8 cellular contexts compared by ENCODE assay signal in genomic region chr20:35664544-35665206, GRCh38. TPM values are rescaled to one million over a fixed set of nuclear protein-coding genes. Genes with fewer than 3 reads are reported as not detected.
DNase-seq lines count a peak whose midpoint lies in the region; ATAC-seq and TF ChIP-seq lines count a peak whose summit lies in the region.

CPNE1 (minus strand) TSS chr20:35664900; CDS start chr20:35632923, 31,977 bp downstream.
RBM12 (minus strand) TSS chr20:35664900; CDS start chr20:35655322, 9,578 bp downstream.

- H3K4me2 ChIP-seq in Loucy (ENCODE audit: low read depth, low read length, poor library complexity, severe bottlenecking) = peak within 1 kb of the TSS; percentile 98

- H3K4me3 ChIP-seq in Loucy (ENCODE audit: low read length, poor library complexity, severe bottlenecking) (peak within 1 kb of the TSS; percentile 98), RWPE2 (ENCODE audit: severe bottlenecking) (peak within 1 kb of the TSS; percentile 90)

- peak; percentile 94 for DNase-seq in Daoy (ENCODE audit: low read depth)
- DNase-seq in GOT3 (lab: John Stamatoyannopoulos, UW) = peak; percentile 83
- DNase-seq in RWPE2 (ENCODE audit: low spot score) = peak; percentile 99
- DNase-seq in activated T-helper 2 cell treated with anti-CD3 and anti-CD28 coated beads, Interferon-gamma antibody, Interleukin-2, Interleukin-4, amounts not matched to agents 10 μg/mL and 5 μg/mL and 100 μg/mL, durations not matched to agents 14 hours and 24 hours and 36 hours (ENCODE audit: low spot score) = peak; percentile 93
- peak; percentile 93 for DNase-seq in fibroblast of peridontal ligament (ENCODE audit: extremely low read depth)
- peak; percentile 93 for DNase-seq in natural killer cell
- DNase-seq in stimulated activated naive CD4-positive, alpha-beta T cell (lab: John Stamatoyannopoulos, UW) = peak; percentile 89 to 96 (median 90)

- H3K4me1 Mint-ChIP-seq in activated T-helper 2 cell treated with anti-CD3 and anti-CD28 coated beads, Interferon-gamma antibody, Interleukin-2, Interleukin-4, amounts not matched to agents 10 μg/mL and 5 μg/mL and 100 μg/mL, durations not matched to agents 14 hours and 24 hours and 36 hours (ENCODE audit: low read depth) = peaks cover 41% of the 10 kb centered on the region
- peaks cover 55% of the 10 kb centered on the region in 2 donors for H3K4me1 Mint-ChIP-seq in natural killer cell

- H3K9me3 ChIP-seq in Loucy (ENCODE audit: insufficient read depth, low read depth, low read length) (no peaks in the 10 kb centered on the region), RWPE2 (ENCODE audit: severe bottlenecking) (no peaks in the 10 kb centered on the region)

- H3K4me3 Mint-ChIP-seq in activated T-helper 2 cell treated with anti-CD3 and anti-CD28 coated beads, Interferon-gamma antibody, Interleukin-2, Interleukin-4, amounts not matched to agents 10 μg/mL and 5 μg/mL and 100 μg/mL, durations not matched to agents 14 hours and 24 hours and 36 hours (ENCODE audit: low read depth) = peak within 1 kb of the TSS; percentile 95
- H3K4me3 Mint-ChIP-seq in natural killer cell = peak within 1 kb of the TSS; percentile 96

- intact Hi-C loops in activated T-helper 2 cell treated with anti-CD3 and anti-CD28 coated beads, Interferon-gamma antibody, Interleukin-2, Interleukin-4, amounts not matched to agents 10 μg/mL and 5 μg/mL and 100 μg/mL, durations not matched to agents 14 hours and 24 hours and 36 hours (cut with micrococcal nuclease) = loop anchor here (1.0 to 5.0 kb wide), 4 partner anchors 35 to 122 kb away; partner anchors contain the start of genes ERGIC3, NFS1, RBM39 and ROMO1
- intact Hi-C loops in natural killer cell (cut with micrococcal nuclease) = loop anchor here (1.0 to 5.0 kb wide), 5 partner anchors 33 to 124 kb away; partner anchors contain the start of genes NFS1, RBM39 and ROMO1

- H3K4me1 ChIP-seq in Loucy (ENCODE audit: insufficient read depth, low read length, poor library complexity, severe bottlenecking) = peaks cover 35% of the 10 kb centered on the region
- peaks cover 31% of the 10 kb centered on the region for H3K4me1 ChIP-seq in RWPE2 (ENCODE audit: insufficient read depth, poor library complexity, severe bottlenecking)

- H2AFZ ChIP-seq in Loucy (ENCODE audit: low read length) = peak within 1 kb of the TSS; percentile 98

- peaks cover 51% of the 10 kb centered on the region for H3K36me3 Mint-ChIP-seq in activated T-helper 2 cell treated with anti-CD3 and anti-CD28 coated beads, Interferon-gamma antibody, Interleukin-2, Interleukin-4, amounts not matched to agents 10 μg/mL and 5 μg/mL and 100 μg/mL, durations not matched to agents 14 hours and 24 hours and 36 hours (ENCODE audit: low read depth)
- H3K36me3 Mint-ChIP-seq in natural killer cell = peaks cover 8% of the 10 kb centered on the region

- peaks cover 52% of the 10 kb centered on the region for H3K79me2 ChIP-seq in Loucy (ENCODE audit: insufficient read depth, low read length)

- TF ChIP-seq CTCF in Loucy (conservative IDR thresholded peaks at IDR 0.05; ENCODE audit: low read length) (no peak), RWPE2 (IDR thresholded peaks at IDR 0.05; ENCODE audit: poor library complexity, severe bottlenecking) (peak; percentile 4), natural killer cell (IDR thresholded peaks at IDR 0.05) (no peak)

- H3F3A ChIP-seq in Loucy (ENCODE audit: low read depth) = no peaks in the 10 kb centered on the region

- no peaks in the 10 kb centered on the region; the same call in 1 of the 2 replicates for H3K36me3 ChIP-seq in Loucy (ENCODE audit: insufficient read depth, low read length)
- H3K36me3 ChIP-seq in RWPE2 (ENCODE audit: low read depth) = peaks cover 33% of the 10 kb centered on the region

- no peaks in the 10 kb centered on the region for H3K27me3 ChIP-seq in Loucy (ENCODE audit: insufficient read depth, low read length, poor library complexity, severe bottlenecking)
- no peaks in the 10 kb centered on the region for H3K27me3 ChIP-seq in RWPE2 (ENCODE audit: insufficient read depth, poor library complexity, severe bottlenecking)

- peaks cover 48% of the 10 kb centered on the region for H4K20me1 ChIP-seq in Loucy (ENCODE audit: insufficient read depth, low read length, poor library complexity, severe bottlenecking)

- H3K27ac Mint-ChIP-seq in activated T-helper 2 cell treated with anti-CD3 and anti-CD28 coated beads, Interferon-gamma antibody, Interleukin-2, Interleukin-4, amounts not matched to agents 10 μg/mL and 5 μg/mL and 100 μg/mL, durations not matched to agents 14 hours and 24 hours and 36 hours = peak within 1 kb of the TSS; percentile 99
- peak within 1 kb of the TSS in 1 of 2 donors; percentile 100 for H3K27ac Mint-ChIP-seq in natural killer cell

- H3K9me3 Mint-ChIP-seq in activated T-helper 2 cell treated with anti-CD3 and anti-CD28 coated beads, Interferon-gamma antibody, Interleukin-2, Interleukin-4, amounts not matched to agents 10 μg/mL and 5 μg/mL and 100 μg/mL, durations not matched to agents 14 hours and 24 hours and 36 hours = no peaks in the 10 kb centered on the region
- no peaks in the 10 kb centered on the region for H3K9me3 Mint-ChIP-seq in natural killer cell

- no peaks in the 10 kb centered on the region for H3K27me3 Mint-ChIP-seq in activated T-helper 2 cell treated with anti-CD3 and anti-CD28 coated beads, Interferon-gamma antibody, Interleukin-2, Interleukin-4, amounts not matched to agents 10 μg/mL and 5 μg/mL and 100 μg/mL, durations not matched to agents 14 hours and 24 hours and 36 hours (ENCODE audit: low read depth)
- H3K27me3 Mint-ChIP-seq in natural killer cell (ENCODE audit: low read depth in 2 of 2) = no peaks in the 10 kb centered on the region

- H3K27ac ChIP-seq in RWPE2 (ENCODE audit: poor library complexity, severe bottlenecking) = peak within 1 kb of the TSS; percentile 74

- no peaks in the 10 kb centered on the region for H3K9me2 ChIP-seq in Loucy (replicated peaks; ENCODE audit: low read depth, low read length)

- ATAC-seq in RWPE2 (ENCODE audit: low read depth) (peak; percentile 81), natural killer cell (peak; percentile 68 to 87 (median 80))

- H3K9ac ChIP-seq in Loucy (ENCODE audit: low read depth, low read length, poor library complexity, severe bottlenecking) = peak within 1 kb of the TSS; percentile 98

RNA-seq across cellular contexts. Expression of gene CPNE1, which starts in this region (rescaled TPM):
- 64.5 and 87.8 TPM in 2 replicates for total RNA-seq in Daoy (2014; rRNA removed; shearing (Covaris generic))
- 342 and 347 TPM in 2 replicates for total RNA-seq in activated T-helper 2 cell treated with anti-CD3 and anti-CD28 coated beads, Interferon-gamma antibody, Interleukin-2, Interleukin-4, amounts not matched to agents 10 μg/mL and 5 μg/mL and 100 μg/mL, durations not matched to agents 14 hours and 24 hours and 36 hours
- 100 to 1,000 TPM; 298 to 342 (median 334) TPM for total RNA-seq in natural killer cell

RNA-seq across cellular contexts. Expression of gene RBM12, which starts in this region (rescaled TPM):
- total RNA-seq in Daoy (2014; rRNA removed; shearing (Covaris generic)) = 49.6 and 57.8 TPM in 2 replicates
- 147 and 148 TPM in 2 replicates for total RNA-seq in activated T-helper 2 cell treated with anti-CD3 and anti-CD28 coated beads, Interferon-gamma antibody, Interleukin-2, Interleukin-4, amounts not matched to agents 10 μg/mL and 5 μg/mL and 100 μg/mL, durations not matched to agents 14 hours and 24 hours and 36 hours
- 100 to 1,000 TPM in 1 of 3 donors, 10 to 100 TPM in 2; 80.9 to 112 (median 89.4) TPM for total RNA-seq in natural killer cell

Comparison
In these comparisons a context has a peak if more than half of its experiments do, and no peak if none do; other contexts are left out.
1. Peak in every context shown above with its lines: DNase-seq, ATAC-seq, H3K4me3 ChIP-seq and H3K27ac ChIP-seq.